In the genomic region with DNA sequence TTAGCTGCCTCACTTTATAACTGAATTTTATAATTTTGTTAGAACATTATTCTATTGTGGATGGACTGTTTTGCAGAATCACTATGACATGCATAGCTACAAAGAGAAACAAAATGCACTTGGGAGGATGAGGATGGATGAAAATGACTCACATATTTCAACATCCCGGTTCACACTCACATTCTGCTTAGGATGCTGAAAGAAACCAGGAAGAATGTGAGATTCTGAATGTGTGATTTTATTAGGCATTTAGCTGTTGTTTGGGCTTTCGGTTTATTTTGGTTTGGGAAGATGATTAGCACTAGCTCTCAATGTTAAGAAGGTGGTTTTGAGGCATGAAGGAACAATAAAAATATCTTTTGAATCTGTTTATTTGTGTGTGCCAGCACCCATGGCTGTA, we compare ENCODE assay signal across 14 cellular contexts.
DNase-seq lines count a peak whose midpoint lies in the region; ATAC-seq and TF ChIP-seq lines count a peak whose summit lies in the region.
"Had no signal": no experiment of that assay in that cellular context is flagged by ENCODE, and none has a peak within 500 bp of the region (broad histone marks: within the 10 kb centered on the region; RNA-seq: fewer than 3 reads in every experiment).

No MANE protein-coding gene starts in this region.

- TF ChIP-seq CTCF in AG10803 (conservative IDR thresholded peaks at IDR 0.05; ENCODE audit: low read length) (no peak), tibial nerve (IDR thresholded peaks at IDR 0.05) (no peak)

- WGBS in tibial nerve, 2 donors: 36 to 49% methylated on average over 2 of the region's 2 CpGs

- no peaks in the 10 kb centered on the region for H3K36me3 Mint-ChIP-seq in T-cell

- H3K36me3 ChIP-seq in tibial nerve: no peaks in the 10 kb centered on the region
- H3K36me3 ChIP-seq: brain microvascular endothelial cell, heart left ventricle, pancreas, WERI-Rb-1 had no signal

- DNase-seq in AG10803 (ENCODE audit: low read depth): peak; percentile 35
- peak; percentile 2 for DNase-seq in HS-27A (ENCODE audit: low read depth)
- DNase-seq in astrocyte of the hippocampus (ENCODE audit: low read depth, low spot score): peak; percentile 25
- DNase-seq in iris pigment epithelial cell (ENCODE audit: low read depth): peak; percentile 32
- DNase-seq in OCI-M2 (lab: John Stamatoyannopoulos, UW; ENCODE audit: unreplicated experiment): no peak
- DNase-seq in T-cell: no peak
- DNase-seq in tibial nerve (ENCODE audit: low spot score in 2 of 2): no peak
- DNase-seq in activated effector memory CD4-positive, alpha-beta T cell treated with Interleukin-2 at 50 U/mL for 16 hours: no peak
- DNase-seq: DND-41, heart left ventricle, MM.1S, WERI-Rb-1 had no signal

- CTCF ChIA-PET in T-cell (lab: Charles Lee): no interaction called here

- H3K27me3 ChIP-seq in tibial nerve: no peaks in the 10 kb centered on the region
- H3K27me3 ChIP-seq: brain microvascular endothelial cell, pancreas had no signal

- no peak for TF ChIP-seq EP300 in tibial nerve (IDR thresholded peaks at IDR 0.05)

- no peak overlapping the region for H3K27ac Mint-ChIP-seq in T-cell

- H3K27me3 Mint-ChIP-seq in T-cell: no peaks in the 10 kb centered on the region

- no peak overlapping the region for H3K4me3 Mint-ChIP-seq in T-cell

- ATAC-seq in T-cell (replicated peaks in 1 of 4): no peak
- ATAC-seq: heart left ventricle, pancreas had no signal

- no peak for TF ChIP-seq POLR2A in tibial nerve (IDR thresholded peaks at IDR 0.05)

- POLR2A ChIA-PET in T-cell (lab: Charles Lee): no interaction called here

- no peaks in the 10 kb centered on the region for H3K9me3 ChIP-seq in tibial nerve
- H3K9me3 ChIP-seq: heart left ventricle, pancreas had no signal

- H3K4me3 ChIP-seq in AG10803 (ENCODE audit: low read length) (no peak overlapping the region), tibial nerve (no peak overlapping the region)
- H3K4me3 ChIP-seq: heart left ventricle, pancreas had no signal

- no peaks in the 10 kb centered on the region for H3K4me1 Mint-ChIP-seq in T-cell

- H3K9me3 Mint-ChIP-seq in T-cell: no peaks in the 10 kb centered on the region

- H3K4me1 ChIP-seq in tibial nerve: no peaks in the 10 kb centered on the region
- H3K4me1 ChIP-seq: heart left ventricle, pancreas had no signal

- H3K27ac ChIP-seq in tibial nerve: no peak overlapping the region
- H3K27ac ChIP-seq: brain microvascular endothelial cell, heart left ventricle, pancreas, WERI-Rb-1 had no signal

Comparison
In these comparisons a context has a peak if more than half of its experiments do, and no peak if none do; other contexts are left out.
1. DNase-seq: peak in AG10803 (single experiment), HS-27A (single experiment), astrocyte of the hippocampus (single experiment) and iris pigment epithelial cell (single experiment); none in OCI-M2 (single experiment), T-cell (0 of 34), tibial nerve (0 of 2) and activated effector memory CD4-positive, alpha-beta T cell treated with Interleukin-2 at 50 U/mL for 16 hours (single experiment).